Comparison of ENCODE assay signal across 1 cellular context in the genomic region with DNA sequence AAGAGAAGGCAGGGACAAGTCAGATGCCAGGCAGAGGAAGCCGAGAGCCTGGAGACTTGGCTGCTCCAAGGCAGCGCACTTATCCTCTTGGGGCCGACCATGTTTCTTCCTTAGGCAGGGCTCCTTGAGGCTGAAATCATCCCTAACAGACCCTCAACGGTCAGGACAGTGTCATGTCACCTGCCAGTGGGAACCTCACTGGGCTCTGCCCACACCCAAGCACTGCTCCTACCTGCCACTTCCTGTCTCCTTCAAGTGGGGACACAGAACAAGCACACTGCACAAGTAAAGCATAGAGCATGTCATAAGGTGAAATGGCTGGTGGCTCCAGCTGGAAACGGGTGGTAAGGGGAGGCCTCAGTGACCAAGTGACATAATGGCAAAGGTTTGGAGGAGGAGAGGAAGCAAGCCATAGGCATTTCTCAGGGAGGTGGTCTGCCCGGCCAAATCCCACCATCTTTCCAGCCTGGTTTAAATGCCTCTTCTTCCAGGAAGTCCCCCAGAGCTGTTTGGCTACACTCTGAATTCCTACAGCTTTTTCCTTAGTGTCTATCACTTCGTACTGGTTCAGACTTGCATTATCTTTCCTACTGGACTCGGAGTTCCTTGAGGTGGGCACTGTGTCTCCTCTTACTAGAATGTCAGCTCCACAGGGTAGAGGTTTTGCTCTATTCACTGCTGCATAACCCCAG.
A peak's percentile ranks its signal among the peaks of the same experiment; 100 is the strongest.
TF ChIP-seq lines count a peak whose summit lies in the region.

No MANE protein-coding gene starts in this region.

TF ChIP-seq in GM12878, 131 proteins besides CTCF, POLR2A, EP300 and RAD21:
- TF ChIP-seq IKZF1 (conservative IDR thresholded peaks at IDR 0.05), result 0 out of 2 replicates have a peak, but pooled peaks have one; percentile 27
- no peak for TF ChIP-seq IRF4 (IDR thresholded peaks at IDR 0.05; ENCODE audit: low read depth, low read length)
- TF ChIP-seq NR2F1 (conservative IDR thresholded peaks at IDR 0.05), result no peak
